ENCODE assay signal across 19 cellular contexts in the genomic region with DNA sequence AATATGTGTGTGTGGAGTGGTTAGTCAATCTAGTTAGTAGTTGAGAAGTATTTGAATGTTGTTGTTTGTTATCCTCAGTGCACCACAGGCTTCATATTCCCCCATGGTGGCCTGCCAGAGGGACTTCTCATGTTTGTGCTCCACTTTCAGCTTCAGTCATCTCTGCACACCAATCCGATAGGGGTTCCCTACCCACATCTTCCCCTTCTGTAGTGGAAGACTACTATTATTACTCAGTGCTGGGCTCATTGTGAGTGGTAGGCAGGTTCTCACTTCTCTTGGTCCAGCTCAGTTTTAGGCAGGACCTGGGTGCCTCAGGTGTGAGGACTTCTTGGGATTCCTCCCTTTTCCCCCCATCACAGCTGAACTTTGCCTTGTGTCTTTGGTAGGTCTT.
"Had no signal": no experiment of that assay in that cellular context is flagged by ENCODE, and none has a peak within 500 bp of the region (broad histone marks: within the 10 kb centered on the region; RNA-seq: fewer than 3 reads in every experiment).

No MANE protein-coding gene starts in this region.

- DNase-seq: activated naive CD4-positive, alpha-beta T cell; activated T-cell treated with anti-CD3 and anti-CD28 coated beads, Interleukin-2, amount 50 U/mL, for 24 hours; adrenal gland; central memory CD4-positive, alpha-beta T cell; dorsolateral prefrontal cortex; esophagus squamous epithelium; heart left ventricle; left ventricle myocardium superior; mammary epithelial cell; naive thymus-derived CD8-positive, alpha-beta T cell; sigmoid colon; stimulated activated CD4-positive, alpha-beta T cell treated with anti-CD3 and anti-CD28 coated beads, Interleukin-15, amount 100 ng/mL, for 24 hours; stimulated activated naive CD4-positive, alpha-beta T cell; upper lobe of left lung had no signal

- ATAC-seq: gastroesophageal sphincter; heart left ventricle; left ventricle myocardium superior; naive thymus-derived CD8-positive, alpha-beta T cell; WTC11 had no signal

- H3K27ac ChIP-seq: adrenal gland, ascending aorta, dorsolateral prefrontal cortex, esophagus squamous epithelium, gastroesophageal sphincter, heart left ventricle, neural progenitor cell, sigmoid colon, thoracic aorta, upper lobe of left lung had no signal
